Comparison of ENCODE assay signal across 10 cellular contexts in genomic region chr10:68828833-68829232, GRCh38. TPM values are rescaled to one million over a fixed set of nuclear protein-coding genes. Genes with fewer than 3 reads are reported as not detected.
DNase-seq lines count a peak whose midpoint lies in the region; FAIRE-seq and TF ChIP-seq lines count a peak whose summit lies in the region.
"Had no signal": no experiment of that assay in that cellular context is flagged by ENCODE, and none has a peak within 500 bp of the region (broad histone marks: within the 10 kb centered on the region; RNA-seq: fewer than 3 reads in every experiment).

No MANE protein-coding gene starts in this region.

- CTCF ChIA-PET in PC-9 (lab: Charles Lee) = no interaction called here

- BruUV-seq in PC-9 (replicated peaks; lab: Mats Ljungman, UMichigan) = TSS peak; percentile 55

- H3F3A ChIP-seq in PC-9 (ENCODE audit: insufficient read depth, low read depth) = peaks cover 10% of the 10 kb centered on the region; the same call in 1 of the 2 replicates

- no peak overlapping the region; the same call in 1 of the 2 replicates for H3K4me3 ChIP-seq in PC-9
- peak overlapping the region; percentile 67; the same call in 1 of the 2 replicates for H3K4me3 ChIP-seq in iPS-20b (ENCODE audit: low read length)
- peak overlapping the region; percentile 55 for H3K4me3 ChIP-seq in urinary bladder (ENCODE audit: low read depth, low read length)

- no peaks in the 10 kb centered on the region for H3K27me3 Mint-ChIP-seq in activated naive CD4-positive, alpha-beta T cell treated with anti-CD3 and anti-CD28 coated beads, Interleukin-2, amount 50 U/mL, for 24 hours

- H3K9me3 ChIP-seq in PC-9 (ENCODE audit: insufficient read depth, low read depth) (no peaks in the 10 kb centered on the region), iPS-20b (ENCODE audit: insufficient read depth, low read depth, low read length) (no peaks in the 10 kb centered on the region)

- H3K4me1 ChIP-seq in PC-9 (replicated peaks; ENCODE audit: insufficient read depth) (0 out of 2 replicates have a peak, but pooled peaks cover 15% of the 10 kb centered on the region), iPS-20b (ENCODE audit: insufficient read depth, low read length) (0 out of 2 replicates have a peak, but pooled peaks cover 2% of the 10 kb centered on the region), urinary bladder (ENCODE audit: insufficient read depth) (no peaks in the 10 kb centered on the region)

- H3K27ac ChIP-seq in PC-9 (no peak overlapping the region), iPS-20b (ENCODE audit: low read length) (no peak overlapping the region), urinary bladder (ENCODE audit: low read depth) (no peak overlapping the region)

- 85% methylated on average over 10 of the region's 10 CpGs for WGBS in urinary bladder

- H3K27me3 ChIP-seq in PC-9 (ENCODE audit: insufficient read depth, low read depth) (no peaks in the 10 kb centered on the region), iPS-20b (ENCODE audit: insufficient read depth, low read length) (peaks cover 28% of the 10 kb centered on the region)

- no peak for DNase-seq in activated naive CD4-positive, alpha-beta T cell treated with anti-CD3 and anti-CD28 coated beads, Interleukin-2, amount 50 U/mL, for 16 hours
- DNase-seq in PC-9 = no peak
- no peak for DNase-seq in DMS79 (lab: John Stamatoyannopoulos, UW)
- DNase-seq in A172 (ENCODE audit: low spot score) = no peak
- no peak for DNase-seq in urothelium cell line (ENCODE audit: low spot score)
- DNase-seq: cortex of kidney, SHP77 had no signal

- peak overlapping the region; percentile 59 for H3K4me3 Mint-ChIP-seq in activated naive CD4-positive, alpha-beta T cell treated with anti-CD3 and anti-CD28 coated beads, Interleukin-2, amount 50 U/mL, for 24 hours

- POLR2A ChIA-PET in PC-9 (lab: Charles Lee; ENCODE audit: unreplicated experiment) = no interaction called here

- H3K36me3 Mint-ChIP-seq in activated naive CD4-positive, alpha-beta T cell treated with anti-CD3 and anti-CD28 coated beads, Interleukin-2, amount 50 U/mL, for 24 hours = no peaks in the 10 kb centered on the region

- no peaks in the 10 kb centered on the region for H3K9me3 Mint-ChIP-seq in activated naive CD4-positive, alpha-beta T cell treated with anti-CD3 and anti-CD28 coated beads, Interleukin-2, amount 50 U/mL, for 24 hours

- H3K27ac Mint-ChIP-seq in activated naive CD4-positive, alpha-beta T cell treated with anti-CD3 and anti-CD28 coated beads, Interleukin-2, amount 50 U/mL, for 24 hours = no peak overlapping the region

- intact Hi-C loops in PC-9 (cut with micrococcal nuclease; ENCODE audit: unreplicated experiment) = no loop called here

- no peak for TF ChIP-seq CTCF in PC-9 (conservative IDR thresholded peaks at IDR 0.05)

- no peak for FAIRE-seq in urothelium cell line (lab: Jason Lieb, UNC)

- H2AFZ ChIP-seq in PC-9 = no peak overlapping the region

- no peaks in the 10 kb centered on the region for H3K9me2 ChIP-seq in PC-9 (ENCODE audit: insufficient read depth)

- H3K36me3 ChIP-seq in PC-9 (ENCODE audit: low read depth) = no peaks in the 10 kb centered on the region
- no peaks in the 10 kb centered on the region for H3K36me3 ChIP-seq in iPS-20b (ENCODE audit: insufficient read depth, low read depth, low read length)
- no peaks in the 10 kb centered on the region for H3K36me3 ChIP-seq in urinary bladder (ENCODE audit: insufficient read depth)

- H4K20me1 ChIP-seq in PC-9 (ENCODE audit: insufficient read depth) = no peaks in the 10 kb centered on the region

- H3K79me2 ChIP-seq in PC-9 (ENCODE audit: low read depth) = no peaks in the 10 kb centered on the region

- no peak overlapping the region for H3K9ac ChIP-seq in iPS-20b (ENCODE audit: low read depth, low read length)

- H3K4me2 ChIP-seq in PC-9 = peak overlapping the region; percentile 72; the same call in 1 of the 2 replicates

- peaks cover 20% of the 10 kb centered on the region for H3K4me1 Mint-ChIP-seq in activated naive CD4-positive, alpha-beta T cell treated with anti-CD3 and anti-CD28 coated beads, Interleukin-2, amount 50 U/mL, for 24 hours

RNA-seq across cellular contexts. Expression of gene STOX1, which starts 1.5 kb away (rescaled TPM):
- total RNA-seq in PC-9 (2021) = 3.9 and 4.4 TPM in 2 replicates
- 4.7 TPM for total RNA-seq in urinary bladder
- polyA plus RNA-seq in urinary bladder = 2.7 TPM
- total RNA-seq in A172 (2014; rRNA removed; shearing (Covaris generic)) = 0.96 and 2.3 TPM in 2 replicates
